In genomic region chr2:54608224-54608623, GRCh38 we compare ENCODE assay signal across 17 cellular contexts.
A peak's percentile ranks its signal among the peaks of the same experiment; 100 is the strongest.
DNase-seq lines count a peak whose midpoint lies in the region; ATAC-seq and TF ChIP-seq lines count a peak whose summit lies in the region.
"Had no signal": no experiment of that assay in that cellular context is flagged by ENCODE, and none has a peak within 500 bp of the region (broad histone marks: within the 10 kb centered on the region; RNA-seq: fewer than 3 reads in every experiment).

No MANE protein-coding gene starts in this region.

- no peak for ATAC-seq in CD4-positive, alpha-beta T cell (ENCODE audit: poor library complexity)
- no peak for ATAC-seq in naive thymus-derived CD8-positive, alpha-beta T cell
- ATAC-seq in stimulated activated naive B cell treated with anti-CD40 and anti-IgM and Interleukin-4, amounts not matched to agents 10 μg/mL and 1 μg/mL and 100 μg/mL, for 72 hours (replicated peaks) = no peak
- no peak for ATAC-seq in GM21360 (IDR thresholded peaks at IDR 0.05; ENCODE audit: unreplicated experiment)

- no peaks in the 10 kb centered on the region for H3K27me3 ChIP-seq in BLaER1 treated with 17β-estradiol and CSF1 and Interleukin-3, amounts not matched to agents 10 nM and 100 nM
- no peaks in the 10 kb centered on the region for H3K27me3 ChIP-seq in CD4-positive, alpha-beta T cell (ENCODE audit: control insufficient read depth, insufficient read depth, low read length)
- H3K27me3 ChIP-seq: Peyer's patch, SJSA1 had no signal

- H3K9ac ChIP-seq in BLaER1 treated with 17β-estradiol and CSF1 and Interleukin-3, amounts not matched to agents 10 nM and 100 nM = no peak overlapping the region

- CTCF ChIA-PET in CD4-positive, alpha-beta T cell (lab: Charles Lee) = no interaction called here

- peak overlapping the region; percentile 2 for H3K27ac Mint-ChIP-seq in CD4-positive, alpha-beta T cell
- H3K27ac Mint-ChIP-seq in activated T-helper 2 cell treated with anti-CD3 and anti-CD28 coated beads, Interferon-gamma antibody, Interleukin-2, Interleukin-4, amounts not matched to agents 10 μg/mL and 5 μg/mL and 100 μg/mL, durations not matched to agents 14 hours and 24 hours and 36 hours = peak overlapping the region; percentile 50
- peak overlapping the region in 7 of 10 donors; percentile 11 to 88 (median 27) for H3K27ac Mint-ChIP-seq in naive thymus-derived CD8-positive, alpha-beta T cell
- H3K27ac Mint-ChIP-seq in stimulated activated naive B cell treated with anti-CD40 and anti-IgM and Interleukin-4, amounts not matched to agents 10 μg/mL and 1 μg/mL and 100 μg/mL, for 72 hours = no peak overlapping the region
- H3K27ac Mint-ChIP-seq: CD14-positive monocyte had no signal

- no peak overlapping the region for H3K4me3 ChIP-seq in BLaER1 treated with 17β-estradiol and CSF1 and Interleukin-3, amounts not matched to agents 10 nM and 100 nM
- H3K4me3 ChIP-seq: Peyer's patch, SJSA1 had no signal

- POLR2A ChIA-PET in CD4-positive, alpha-beta T cell (lab: Charles Lee) = interaction anchor here (0.7 to 1.1 kb wide), 2 partner anchors 11 to 15 kb away, joined by 3 to 4 read pairs; no protein-coding TSS in a partner anchor
- POLR2A ChIA-PET in naive thymus-derived CD8-positive, alpha-beta T cell (lab: Charles Lee) = interaction anchor here (1.0 to 1.8 kb wide), 3 partner anchors 33 to 50 kb away, joined by 3 to 7 read pairs (median 5); no protein-coding TSS in a partner anchor

- peaks cover 23% of the 10 kb centered on the region for H3K36me3 Mint-ChIP-seq in CD4-positive, alpha-beta T cell (ENCODE audit: low read depth)
- H3K36me3 Mint-ChIP-seq in activated T-helper 2 cell treated with anti-CD3 and anti-CD28 coated beads, Interferon-gamma antibody, Interleukin-2, Interleukin-4, amounts not matched to agents 10 μg/mL and 5 μg/mL and 100 μg/mL, durations not matched to agents 14 hours and 24 hours and 36 hours (ENCODE audit: low read depth) = peaks cover 24% of the 10 kb centered on the region
- H3K36me3 Mint-ChIP-seq in naive thymus-derived CD8-positive, alpha-beta T cell = peaks cover 0 to 18% (median 6%) of the 10 kb centered on the region in 3 donors
- H3K36me3 Mint-ChIP-seq in stimulated activated naive B cell treated with anti-CD40 and anti-IgM and Interleukin-4, amounts not matched to agents 10 μg/mL and 1 μg/mL and 100 μg/mL, for 72 hours = peaks cover 25 to 33% of the 10 kb centered on the region in 2 donors

- H3K4me1 Mint-ChIP-seq in CD4-positive, alpha-beta T cell (ENCODE audit: low read depth) = peaks cover 90% of the 10 kb centered on the region
- H3K4me1 Mint-ChIP-seq in activated T-helper 2 cell treated with anti-CD3 and anti-CD28 coated beads, Interferon-gamma antibody, Interleukin-2, Interleukin-4, amounts not matched to agents 10 μg/mL and 5 μg/mL and 100 μg/mL, durations not matched to agents 14 hours and 24 hours and 36 hours (ENCODE audit: low read depth) = peaks cover 64% of the 10 kb centered on the region
- peaks cover 68 to 89% (median 84%) of the 10 kb centered on the region in 4 donors for H3K4me1 Mint-ChIP-seq in naive thymus-derived CD8-positive, alpha-beta T cell
- H3K4me1 Mint-ChIP-seq in stimulated activated naive B cell treated with anti-CD40 and anti-IgM and Interleukin-4, amounts not matched to agents 10 μg/mL and 1 μg/mL and 100 μg/mL, for 72 hours = peaks cover 47 to 68% of the 10 kb centered on the region in 2 donors

- H4K20me1 ChIP-seq in BLaER1 treated with 17β-estradiol and CSF1 and Interleukin-3, amounts not matched to agents 10 nM and 100 nM = peaks cover 0 to 100% (median 92%) of the 10 kb centered on the region in 11 experiments; a peak in 18 of 22 replicates

- H3K27ac ChIP-seq in BLaER1 treated with 17β-estradiol and CSF1 and Interleukin-3, amounts not matched to agents 10 nM and 100 nM = no peak overlapping the region; a peak in 1 of 22 replicates
- no peak overlapping the region for H3K27ac ChIP-seq in CD4-positive, alpha-beta T cell (ENCODE audit: low read depth, low read length)
- H3K27ac ChIP-seq: Peyer's patch, SJSA1 had no signal

- no peaks in the 10 kb centered on the region for H3K9me3 Mint-ChIP-seq in CD4-positive, alpha-beta T cell
- no peaks in the 10 kb centered on the region for H3K9me3 Mint-ChIP-seq in activated T-helper 2 cell treated with anti-CD3 and anti-CD28 coated beads, Interferon-gamma antibody, Interleukin-2, Interleukin-4, amounts not matched to agents 10 μg/mL and 5 μg/mL and 100 μg/mL, durations not matched to agents 14 hours and 24 hours and 36 hours
- H3K9me3 Mint-ChIP-seq in naive thymus-derived CD8-positive, alpha-beta T cell = no peaks in the 10 kb centered on the region
- peaks cover 1 to 4% of the 10 kb centered on the region in 2 donors for H3K9me3 Mint-ChIP-seq in stimulated activated naive B cell treated with anti-CD40 and anti-IgM and Interleukin-4, amounts not matched to agents 10 μg/mL and 1 μg/mL and 100 μg/mL, for 72 hours
- H3K9me3 Mint-ChIP-seq: CD14-positive monocyte had no signal

- H3K4me1 ChIP-seq in BLaER1 treated with 17β-estradiol and CSF1 and Interleukin-3, amounts not matched to agents 10 nM and 100 nM = peaks cover 27 to 98% (median 81%) of the 10 kb centered on the region in 10 experiments

- H3K27me3 Mint-ChIP-seq in CD4-positive, alpha-beta T cell = no peaks in the 10 kb centered on the region
- H3K27me3 Mint-ChIP-seq in activated T-helper 2 cell treated with anti-CD3 and anti-CD28 coated beads, Interferon-gamma antibody, Interleukin-2, Interleukin-4, amounts not matched to agents 10 μg/mL and 5 μg/mL and 100 μg/mL, durations not matched to agents 14 hours and 24 hours and 36 hours (ENCODE audit: low read depth) = no peaks in the 10 kb centered on the region
- no peaks in the 10 kb centered on the region for H3K27me3 Mint-ChIP-seq in naive thymus-derived CD8-positive, alpha-beta T cell
- no peaks in the 10 kb centered on the region for H3K27me3 Mint-ChIP-seq in stimulated activated naive B cell treated with anti-CD40 and anti-IgM and Interleukin-4, amounts not matched to agents 10 μg/mL and 1 μg/mL and 100 μg/mL, for 72 hours

- no peak overlapping the region for H3K4me3 Mint-ChIP-seq in CD4-positive, alpha-beta T cell
- no peak overlapping the region for H3K4me3 Mint-ChIP-seq in activated T-helper 2 cell treated with anti-CD3 and anti-CD28 coated beads, Interferon-gamma antibody, Interleukin-2, Interleukin-4, amounts not matched to agents 10 μg/mL and 5 μg/mL and 100 μg/mL, durations not matched to agents 14 hours and 24 hours and 36 hours (ENCODE audit: low read depth)
- peak overlapping the region in 3 of 10 donors; percentile 1 to 16 (median 15) for H3K4me3 Mint-ChIP-seq in naive thymus-derived CD8-positive, alpha-beta T cell
- no peak overlapping the region for H3K4me3 Mint-ChIP-seq in stimulated activated naive B cell treated with anti-CD40 and anti-IgM and Interleukin-4, amounts not matched to agents 10 μg/mL and 1 μg/mL and 100 μg/mL, for 72 hours
- H3K4me3 Mint-ChIP-seq: CD14-positive monocyte had no signal

- intact Hi-C loops in CD4-positive, alpha-beta T cell (cut with DNase I, micrococcal nuclease) = no loop called here
- intact Hi-C loops in activated T-helper 2 cell treated with anti-CD3 and anti-CD28 coated beads, Interferon-gamma antibody, Interleukin-2, Interleukin-4, amounts not matched to agents 10 μg/mL and 5 μg/mL and 100 μg/mL, durations not matched to agents 14 hours and 24 hours and 36 hours (cut with micrococcal nuclease) = loop anchor here (2.0 kb wide), 1 partner anchor 15 kb away; no protein-coding TSS in a partner anchor

- no peak for TF ChIP-seq CTCF in CD4-positive, alpha-beta T cell (IDR thresholded peaks at IDR 0.05)
- no peak for TF ChIP-seq CTCF in GM10266 (IDR thresholded peaks at IDR 0.05; ENCODE audit: control insufficient read depth, insufficient read depth, low read depth, missing control alignments)

- peaks cover 0 to 16% (median 0%) of the 10 kb centered on the region in 11 experiments; a peak in 5 of 22 replicates for H3K9me3 ChIP-seq in BLaER1 treated with 17β-estradiol and CSF1 and Interleukin-3, amounts not matched to agents 10 nM and 100 nM (replicated peaks in 1 of 11)
- H3K9me3 ChIP-seq in CD4-positive, alpha-beta T cell (ENCODE audit: control insufficient read depth, low read length) = no peaks in the 10 kb centered on the region
- H3K9me3 ChIP-seq: Peyer's patch, SJSA1 had no signal

- peak overlapping the region in 8 of 11 experiments; percentile 7 to 65 (median 36); a peak in 14 of 22 replicates for H3K4me2 ChIP-seq in BLaER1 treated with 17β-estradiol and CSF1 and Interleukin-3, amounts not matched to agents 10 nM and 100 nM

- no peak for DNase-seq in CD4-positive, alpha-beta T cell
- DNase-seq in activated T-helper 2 cell treated with anti-CD3 and anti-CD28 coated beads, Interferon-gamma antibody, Interleukin-2, Interleukin-4, amounts not matched to agents 10 μg/mL and 5 μg/mL and 100 μg/mL, durations not matched to agents 14 hours and 24 hours and 36 hours (ENCODE audit: low spot score) = no peak
- DNase-seq in naive thymus-derived CD8-positive, alpha-beta T cell = no peak
- DNase-seq in stimulated activated naive B cell treated with anti-CD40 and anti-IgM and Interleukin-4, amounts not matched to agents 10 μg/mL and 1 μg/mL and 100 μg/mL, for 72 hours = no peak
- DNase-seq in GM10266 (ENCODE audit: extremely low spot score) = no peak
- DNase-seq: ACHN, EL, KG1, NCI-H1105 treated with DMSO at 0.1 percent for 48 hours, NCI-H1694, NCI-H2081 treated with DMSO at 0.1 percent for 48 hours, NCI-H446 treated with DMSO at 0.1 percent for 48 hours, Peyer's patch had no signal

- peaks cover 0 to 88% (median 53%) of the 10 kb centered on the region in 11 experiments; a peak in 19 of 22 replicates for H3K36me3 ChIP-seq in BLaER1 treated with 17β-estradiol and CSF1 and Interleukin-3, amounts not matched to agents 10 nM and 100 nM
